In genomic region chr1:53505401-53505800, GRCh38 we compare ENCODE assay signal across 27 cellular contexts. TPM values are rescaled to one million over a fixed set of nuclear protein-coding genes. Genes with fewer than 3 reads are reported as not detected.
"Had no signal": no experiment of that assay in that cellular context is flagged by ENCODE, and none has a peak within 500 bp of the region (broad histone marks: within the 10 kb centered on the region; RNA-seq: fewer than 3 reads in every experiment).

No MANE protein-coding gene starts in this region.

- ATAC-seq: left colon; sciatic nerve; stimulated activated naive B cell treated with anti-CD40 and anti-IgM and Interleukin-4, amounts not matched to agents 10 μg/mL and 1 μg/mL and 100 μg/mL, for 72 hours; stimulated activated naive CD8-positive, alpha-beta T cell treated with anti-CD3 and anti-CD28 coated beads, Interleukin-15, amount 100 ng/mL, for 72 hours had no signal

- H3K79me2 ChIP-seq: hepatocyte had no signal

- H3K4me1 ChIP-seq: testis had no signal

- H2AFZ ChIP-seq: hepatocyte had no signal

- H3K4me3 ChIP-seq: dorsolateral prefrontal cortex, hepatocyte, testis, transverse colon had no signal

- H3K9me3 ChIP-seq: neutrophil, testis, transverse colon had no signal

- DNase-seq: cortex of kidney; effector CD8-positive, alpha-beta T cell; foreskin melanocyte; head of caudate nucleus; kidney; left colon; mesendoderm; naive B cell; posterior cingulate gyrus; stimulated activated CD4-positive, alpha-beta T cell treated with anti-CD3 and anti-CD28 coated beads, Interleukin-2, amount 100 ng/mL, for 24 hours; stimulated activated CD4-positive, alpha-beta T cell treated with anti-CD3 and anti-CD28 coated beads, Interleukin-4, amount 100 ng/mL, for 4 hours; stimulated activated naive B cell treated with anti-CD40 and anti-IgM and Interleukin-4, amounts not matched to agents 10 μg/mL and 1 μg/mL and 100 μg/mL, for 72 hours; stimulated activated naive CD8-positive, alpha-beta T cell treated with anti-CD3 and anti-CD28 coated beads, Interleukin-15, amount 100 ng/mL, for 72 hours; testis; transverse colon had no signal

- H3K27me3 ChIP-seq: hepatocyte, testis had no signal

- FAIRE-seq: kidney had no signal

- H3K4me2 ChIP-seq: hepatocyte had no signal

- H3K36me3 ChIP-seq: neutrophil, transverse colon had no signal

- H3K27ac ChIP-seq: dorsolateral prefrontal cortex, hepatocyte, neutrophil, testis, transverse colon had no signal

RNA-seq across cellular contexts. Expression of gene DMRTB1, which starts 46.2 kb away (rescaled TPM):
- total RNA-seq: hepatocyte, kidney, left colon, liver, lung microvascular endothelial cell, osteocyte, pulmonary artery endothelial cell, sciatic nerve, skeletal muscle tissue, subcutaneous adipose tissue, transverse colon, urinary bladder had no signal
- polyA plus RNA-seq: esophagus, hepatocyte, liver, urinary bladder had no signal
